Comparison of ENCODE assay signal across 8 cellular contexts in the genomic region with DNA sequence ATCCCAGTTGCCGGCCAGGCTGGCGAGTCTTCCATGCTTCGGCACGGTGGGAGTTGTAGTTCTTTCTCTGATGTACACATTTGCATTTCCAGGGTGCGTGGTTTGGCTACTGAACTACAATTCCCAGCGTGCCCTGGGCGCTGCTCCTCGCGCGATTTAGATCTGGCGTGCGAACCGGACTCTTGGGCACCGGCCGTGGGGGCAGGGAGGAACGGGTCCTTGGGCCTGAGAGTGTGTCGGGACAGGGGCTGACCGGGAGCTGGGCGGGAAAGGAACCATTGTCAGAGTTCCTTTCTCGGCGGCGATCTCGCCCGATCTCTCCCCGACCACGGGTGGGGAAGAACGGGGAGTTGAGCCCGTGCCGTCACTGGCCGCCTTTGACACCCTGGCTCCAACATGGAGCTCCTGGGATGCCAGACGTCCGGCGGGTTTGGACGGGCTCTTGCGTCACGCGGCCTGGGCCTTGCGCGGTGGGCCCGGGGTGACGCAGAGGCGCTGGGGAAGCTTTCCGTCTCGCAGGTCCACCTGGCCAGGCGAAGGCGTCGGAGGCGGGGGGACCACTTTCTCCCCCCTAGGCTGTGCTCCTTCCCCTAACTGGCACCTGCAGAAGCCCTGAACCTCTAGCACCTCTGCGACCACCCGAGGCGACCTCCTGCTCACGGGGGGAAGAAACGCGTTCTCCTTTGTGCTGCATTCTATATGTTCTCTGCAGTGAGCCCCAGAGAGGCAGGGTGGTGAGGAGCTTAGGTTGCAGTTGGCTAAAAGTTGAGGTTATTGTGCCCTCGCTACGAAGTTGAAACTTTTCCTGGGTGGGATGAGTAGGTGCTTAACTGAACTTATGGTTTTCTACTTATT. TPM values are rescaled to one million over a fixed set of nuclear protein-coding genes. Genes with fewer than 3 reads are reported as not detected.
DNase-seq lines count a peak whose midpoint lies in the region; ATAC-seq and TF ChIP-seq lines count a peak whose summit lies in the region.

No MANE protein-coding gene starts in this region.

- no peaks in the 10 kb centered on the region for H3K27me3 ChIP-seq in mononuclear cell (ENCODE audit: insufficient read depth, low read length)

- no peak for TF ChIP-seq CTCF in epithelial cell of proximal tubule (conservative IDR thresholded peaks at IDR 0.05; ENCODE audit: low read depth, low read length)

- no peak for TF ChIP-seq RAD21 in Ishikawa (IDR thresholded peaks at IDR 0.05; ENCODE audit: low read depth)

- peaks cover 25% of the 10 kb centered on the region for H3K4me1 ChIP-seq in mononuclear cell (ENCODE audit: insufficient read depth, low read length)

- DNase-seq in DMS114 treated with DMSO at 0.1 percent for 48 hours (lab: John Stamatoyannopoulos, UW; ENCODE audit: unreplicated experiment), result peak; percentile 93
- peak; percentile 94 for DNase-seq in OCI-M1 (lab: John Stamatoyannopoulos, UW)
- peak; percentile 80 for DNase-seq in activated T-cell treated with anti-CD3 and anti-CD28 coated beads, Interleukin-2, amount 50 U/mL, for 1 hour
- DNase-seq in epithelial cell of proximal tubule (ENCODE audit: low read depth), result no peak
- peak; percentile 60 to 73 for DNase-seq in stimulated activated CD8-positive, alpha-beta memory T cell treated with anti-CD3 and anti-CD28 coated beads, Interleukin-2, amount 100 ng/mL, for 1 hour (ENCODE audit: low read depth in 2 of 2)

- TF ChIP-seq EP300 in Ishikawa (IDR thresholded peaks at IDR 0.05; ENCODE audit: borderline replicate concordance), result no peak

- H3K9me3 ChIP-seq in mononuclear cell (ENCODE audit: low read depth, low read length), result no peaks in the 10 kb centered on the region

- H3K4me3 ChIP-seq in epithelial cell of proximal tubule (ENCODE audit: low read depth, low read length) (peak overlapping the region; percentile 91), mononuclear cell (ENCODE audit: low read length) (peak overlapping the region; percentile 99)

- ATAC-seq in GM21717 (IDR thresholded peaks at IDR 0.05; ENCODE audit: unreplicated experiment), result peak; percentile 89

TF ChIP-seq in Ishikawa, 13 proteins besides CTCF, POLR2A, EP300 and RAD21:
- peak; percentile 29; the same call in 1 of the 2 replicates for TF ChIP-seq NFIC (IDR thresholded peaks at IDR 0.05)
- TF ChIP-seq TAF1 (IDR thresholded peaks at IDR 0.05; ENCODE audit: low read depth), result no peak
- no peak for TF ChIP-seq EGR1 (IDR thresholded peaks at IDR 0.05)
- TF ChIP-seq CREB1 (IDR thresholded peaks at IDR 0.05; ENCODE audit: low read depth), result peak; percentile 70
- 0 out of 2 replicates have a peak, but pooled peaks have one; percentile 22 for TF ChIP-seq ZBTB7A (IDR thresholded peaks at IDR 0.05; ENCODE audit: low read depth)
- TF ChIP-seq, protein P1, sequence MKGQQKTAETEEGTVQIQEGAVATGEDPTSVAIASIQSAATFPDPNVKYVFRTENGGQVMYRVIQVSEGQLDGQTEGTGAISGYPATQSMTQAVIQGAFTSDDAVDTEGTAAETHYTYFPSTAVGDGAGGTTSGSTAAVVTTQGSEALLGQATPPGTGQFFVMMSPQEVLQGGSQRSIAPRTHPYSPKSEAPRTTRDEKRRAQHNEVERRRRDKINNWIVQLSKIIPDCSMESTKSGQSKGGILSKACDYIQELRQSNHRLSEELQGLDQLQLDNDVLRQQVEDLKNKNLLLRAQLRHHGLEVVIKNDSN (IDR thresholded peaks at IDR 0.05), result no peak; the same call in none of the 2 replicates
- no peak; the same call in 1 of the 2 replicates for TF ChIP-seq TCF12 (IDR thresholded peaks at IDR 0.05; ENCODE audit: low read depth)
- peak; percentile 72 for TF ChIP-seq YY1 (IDR thresholded peaks at IDR 0.05; ENCODE audit: low read depth)
- peak; percentile 10; the same call in 1 of the 2 replicates for TF ChIP-seq CEBPB (IDR thresholded peaks at IDR 0.05)
- TF ChIP-seq, protein P2, sequence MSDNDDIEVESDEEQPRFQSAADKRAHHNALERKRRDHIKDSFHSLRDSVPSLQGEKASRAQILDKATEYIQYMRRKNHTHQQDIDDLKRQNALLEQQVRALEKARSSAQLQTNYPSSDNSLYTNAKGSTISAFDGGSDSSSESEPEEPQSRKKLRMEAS (IDR thresholded peaks at IDR 0.05), result peak; percentile 72
- TF ChIP-seq, protein P3, sequence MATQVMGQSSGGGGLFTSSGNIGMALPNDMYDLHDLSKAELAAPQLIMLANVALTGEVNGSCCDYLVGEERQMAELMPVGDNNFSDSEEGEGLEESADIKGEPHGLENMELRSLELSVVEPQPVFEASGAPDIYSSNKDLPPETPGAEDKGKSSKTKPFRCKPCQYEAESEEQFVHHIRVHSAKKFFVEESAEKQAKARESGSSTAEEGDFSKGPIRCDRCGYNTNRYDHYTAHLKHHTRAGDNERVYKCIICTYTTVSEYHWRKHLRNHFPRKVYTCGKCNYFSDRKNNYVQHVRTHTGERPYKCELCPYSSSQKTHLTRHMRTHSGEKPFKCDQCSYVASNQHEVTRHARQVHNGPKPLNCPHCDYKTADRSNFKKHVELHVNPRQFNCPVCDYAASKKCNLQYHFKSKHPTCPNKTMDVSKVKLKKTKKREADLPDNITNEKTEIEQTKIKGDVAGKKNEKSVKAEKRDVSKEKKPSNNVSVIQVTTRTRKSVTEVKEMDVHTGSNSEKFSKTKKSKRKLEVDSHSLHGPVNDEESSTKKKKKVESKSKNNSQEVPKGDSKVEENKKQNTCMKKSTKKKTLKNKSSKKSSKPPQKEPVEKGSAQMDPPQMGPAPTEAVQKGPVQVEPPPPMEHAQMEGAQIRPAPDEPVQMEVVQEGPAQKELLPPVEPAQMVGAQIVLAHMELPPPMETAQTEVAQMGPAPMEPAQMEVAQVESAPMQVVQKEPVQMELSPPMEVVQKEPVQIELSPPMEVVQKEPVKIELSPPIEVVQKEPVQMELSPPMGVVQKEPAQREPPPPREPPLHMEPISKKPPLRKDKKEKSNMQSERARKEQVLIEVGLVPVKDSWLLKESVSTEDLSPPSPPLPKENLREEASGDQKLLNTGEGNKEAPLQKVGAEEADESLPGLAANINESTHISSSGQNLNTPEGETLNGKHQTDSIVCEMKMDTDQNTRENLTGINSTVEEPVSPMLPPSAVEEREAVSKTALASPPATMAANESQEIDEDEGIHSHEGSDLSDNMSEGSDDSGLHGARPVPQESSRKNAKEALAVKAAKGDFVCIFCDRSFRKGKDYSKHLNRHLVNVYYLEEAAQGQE (IDR thresholded peaks at IDR 0.05; ENCODE audit: low read depth), result 0 out of 2 replicates have a peak, but pooled peaks have one; percentile 11
- TF ChIP-seq FOXM1 (IDR thresholded peaks at IDR 0.05; ENCODE audit: borderline replicate concordance, low read depth), result no peak
- TF ChIP-seq TEAD4 (IDR thresholded peaks at IDR 0.05), result no peak
TF ChIP-seq in Ishikawa: peak in this region for 7.

RNA-seq across cellular contexts. Expression of a gene that starts 0.8 kb away (rescaled TPM):
- total RNA-seq in epithelial cell of proximal tubule (18.0 and 27.3 TPM in 2 replicates), mononuclear cell (180 TPM)

RNA-seq across cellular contexts. Expression of a gene that starts 29.8 kb away (rescaled TPM):
- not detected in 2 replicates for total RNA-seq in epithelial cell of proximal tubule
- total RNA-seq in mononuclear cell, result 2.9 TPM
